ENCODE assay signal across 16 cellular contexts in the genomic region with DNA sequence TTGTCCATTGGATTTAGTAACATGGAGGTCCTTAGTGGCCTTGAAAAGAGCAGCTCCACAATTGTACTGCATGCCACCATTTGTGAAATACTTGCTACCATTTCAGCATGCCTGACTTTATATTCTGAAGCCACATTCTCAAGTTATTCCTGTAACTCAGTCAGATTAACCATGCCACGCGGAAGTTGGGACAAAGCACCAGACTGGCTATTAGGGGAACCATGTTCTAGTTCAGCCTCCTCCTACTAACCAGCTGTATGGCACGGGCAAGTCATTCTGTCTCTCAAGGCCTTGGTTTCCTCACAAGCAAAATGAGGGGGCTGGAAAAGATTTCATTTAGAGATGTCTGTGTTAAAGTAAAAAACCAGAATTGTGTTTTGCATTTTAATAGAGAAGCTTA.
"Had no signal": no experiment of that assay in that cellular context is flagged by ENCODE, and none has a peak within 500 bp of the region (broad histone marks: within the 10 kb centered on the region; RNA-seq: fewer than 3 reads in every experiment).

No MANE protein-coding gene starts in this region.

- H3K9me3 ChIP-seq: esophagus squamous epithelium, neutrophil, right atrium auricular region, sigmoid colon, suprapubic skin, thyroid gland had no signal

- H3K36me3 ChIP-seq: esophagus squamous epithelium, neutrophil, right atrium auricular region, sigmoid colon, suprapubic skin, thyroid gland had no signal

- H3K27me3 ChIP-seq: esophagus squamous epithelium, foreskin keratinocyte, hepatocyte, neutrophil, right atrium auricular region, sigmoid colon, suprapubic skin, thyroid gland had no signal

- H3K4me3 ChIP-seq: esophagus squamous epithelium, hepatocyte, right atrium auricular region, sigmoid colon, suprapubic skin, thyroid gland had no signal

- DNase-seq: cortex of kidney; effector memory CD8-positive, alpha-beta T cell; esophagus squamous epithelium; foreskin keratinocyte; kidney glomerular epithelial cell; mammary epithelial cell; nephron progenitor cell; sigmoid colon; small intestine; stimulated activated CD4-positive, alpha-beta T cell treated with anti-CD3 and anti-CD28 coated beads, Interleukin-12 subunit alpha, Interleukin-12 subunit beta, amount 100 ng/mL, for 4 hours; stimulated activated naive CD4-positive, alpha-beta T cell; thyroid gland had no signal

- ATAC-seq: effector memory CD8-positive, alpha-beta T cell; foreskin keratinocyte had no signal

- H3K4me1 ChIP-seq: esophagus squamous epithelium, sigmoid colon, suprapubic skin, thyroid gland had no signal
